In the genomic region with DNA sequence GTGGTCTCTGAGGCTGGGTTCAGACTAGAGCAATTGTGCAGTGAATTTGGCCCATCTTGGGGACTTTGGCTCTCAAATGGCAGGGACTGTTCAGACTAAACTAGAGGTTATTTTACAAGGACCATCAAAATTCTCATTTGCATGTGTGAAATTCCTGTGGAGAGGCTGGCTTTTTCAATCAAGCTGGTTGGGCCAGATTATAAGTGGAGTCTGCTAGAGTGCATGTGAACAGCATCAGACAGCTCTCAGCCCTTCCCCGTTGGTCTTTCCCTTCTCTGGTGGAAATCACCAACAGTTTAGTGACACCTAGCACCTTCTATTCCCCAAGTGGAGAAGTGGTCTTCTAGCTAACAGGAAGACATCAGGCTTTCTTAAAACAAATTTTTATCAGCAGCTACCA, we compare ENCODE assay signal across 21 cellular contexts.
A peak's percentile ranks its signal among the peaks of the same experiment; 100 is the strongest.
DNase-seq lines count a peak whose midpoint lies in the region; ATAC-seq, FAIRE-seq and TF ChIP-seq lines count a peak whose summit lies in the region.
"Had no signal": no experiment of that assay in that cellular context is flagged by ENCODE, and none has a peak within 500 bp of the region (broad histone marks: within the 10 kb centered on the region; RNA-seq: fewer than 3 reads in every experiment).

No MANE protein-coding gene starts in this region.

- no peaks in the 10 kb centered on the region for H3K36me3 ChIP-seq in OCI-LY1 (ENCODE audit: insufficient read depth, low read length)
- H3K36me3 ChIP-seq: BLaER1 treated with 17β-estradiol and CSF1 and Interleukin-3, amounts not matched to agents 10 nM and 100 nM; HAP-1 had no signal

- no peak overlapping the region for H3K9ac ChIP-seq in OCI-LY1 (ENCODE audit: low read length)
- H3K9ac ChIP-seq: BLaER1 treated with 17β-estradiol and CSF1 and Interleukin-3, amounts not matched to agents 10 nM and 100 nM had no signal

- no peak overlapping the region for H3K4me2 ChIP-seq in OCI-LY1 (ENCODE audit: low read length)
- H3K4me2 ChIP-seq: BLaER1 treated with 17β-estradiol and CSF1 and Interleukin-3, amounts not matched to agents 10 nM and 100 nM had no signal

- H4K20me1 ChIP-seq in OCI-LY1 (ENCODE audit: insufficient read depth, low read length): no peaks in the 10 kb centered on the region
- H4K20me1 ChIP-seq: BLaER1 treated with 17β-estradiol and CSF1 and Interleukin-3, amounts not matched to agents 10 nM and 100 nM had no signal

- no peaks in the 10 kb centered on the region for H3K79me2 ChIP-seq in OCI-LY1 (ENCODE audit: insufficient read depth, low read length)

- no peak overlapping the region for H2AFZ ChIP-seq in OCI-LY1 (ENCODE audit: low read length)

- no peaks in the 10 kb centered on the region for H3K9me2 ChIP-seq in OCI-LY1 (ENCODE audit: low read depth, low read length)

- H3K4me3 ChIP-seq in OCI-LY1 (ENCODE audit: low read depth, low read length, poor library complexity, severe bottlenecking): no peak overlapping the region
- H3K4me3 ChIP-seq: BLaER1 treated with 17β-estradiol and CSF1 and Interleukin-3, amounts not matched to agents 10 nM and 100 nM; HAP-1 had no signal

- H3K27ac ChIP-seq in OCI-LY1 (ENCODE audit: low read depth, low read length, poor library complexity, severe bottlenecking): peak overlapping the region; percentile 55
- H3K27ac ChIP-seq: BLaER1 treated with 17β-estradiol and CSF1 and Interleukin-3, amounts not matched to agents 10 nM and 100 nM had no signal

- H3K27me3 ChIP-seq in OCI-LY1 (ENCODE audit: insufficient read depth, low read length): no peaks in the 10 kb centered on the region

- H3F3A ChIP-seq in OCI-LY1 (ENCODE audit: insufficient read depth, low read length): no peaks in the 10 kb centered on the region

- ATAC-seq in GM19035 (IDR thresholded peaks at IDR 0.05; ENCODE audit: unreplicated experiment): no peak
- ATAC-seq: SK-N-SH treated with all-trans-retinoic acid at 6 μM for 48 hours had no signal

- no peaks in the 10 kb centered on the region for H3K9me3 ChIP-seq in OCI-LY1 (ENCODE audit: low read length)
- H3K9me3 ChIP-seq: BLaER1 treated with 17β-estradiol and CSF1 and Interleukin-3, amounts not matched to agents 10 nM and 100 nM; HAP-1 had no signal

- no peak for TF ChIP-seq CTCF in OCI-LY1 (IDR thresholded peaks at IDR 0.05; ENCODE audit: low read length)

- DNase-seq in ELF-1 (ENCODE audit: low read depth, low spot score): peak; percentile 37
- no peak for DNase-seq in GM18507 (ENCODE audit: extremely low spot score, insufficient read length, low read depth)
- DNase-seq in myocyte (ENCODE audit: low read depth): peak; percentile 18
- no peak for DNase-seq in SK-N-DZ (ENCODE audit: low spot score)
- DNase-seq in NCI-H69 (lab: John Stamatoyannopoulos, UW): no peak
- no peak for DNase-seq in SW 1271 (lab: John Stamatoyannopoulos, UW)
- DNase-seq: CD8-positive, alpha-beta memory T cell; DMS79 treated with DMSO at 0.1 percent for 48 hours; MM.1S; NCI-H1092; NCI-H1436 treated with DMSO at 0.1 percent for 48 hours; NCI-H2029; NCI-H446 treated with DMSO at 0.1 percent for 48 hours; SHP77 treated with DMSO at 0.1 percent for 48 hours; T-helper 1 cell had no signal

- peaks cover 81% of the 10 kb centered on the region for H3K4me1 ChIP-seq in OCI-LY1 (ENCODE audit: insufficient read depth, low read length, severe bottlenecking)
- H3K4me1 ChIP-seq: HAP-1 had no signal

- peak; percentile 64 for FAIRE-seq in GM18507 (lab: Jason Lieb, UNC)
- FAIRE-seq: G401.6 had no signal

Comparison
In these comparisons a context has a peak if more than half of its experiments do, and no peak if none do; other contexts are left out.
1. DNase-seq: peak in ELF-1 (single experiment) and myocyte (single experiment); none in GM18507 (single experiment), SK-N-DZ (single experiment), NCI-H69 (single experiment) and SW 1271 (0 of 2).